ENCODE assay signal across 9 cellular contexts in genomic region chr1:111920221-111921024, GRCh38.
DNase-seq lines count a peak whose midpoint lies in the region; ATAC-seq and TF ChIP-seq lines count a peak whose summit lies in the region.
"Had no signal": no experiment of that assay in that cellular context is flagged by ENCODE, and none has a peak within 500 bp of the region (broad histone marks: within the 10 kb centered on the region; RNA-seq: fewer than 3 reads in every experiment).

No MANE protein-coding gene starts in this region.

- H3K4me3 ChIP-seq in RWPE2 (ENCODE audit: severe bottlenecking) = no peak overlapping the region
- peak overlapping the region; percentile 36 for H3K4me3 ChIP-seq in left ventricle myocardium inferior

- H3K36me3 ChIP-seq in RWPE2 (ENCODE audit: low read depth) (no peaks in the 10 kb centered on the region), left ventricle myocardium inferior (no peaks in the 10 kb centered on the region)

- ATAC-seq in RWPE2 (ENCODE audit: low read depth) = peak; percentile 40; the same call in 1 of the 3 replicates
- ATAC-seq: Panc1 had no signal

- TF ChIP-seq CTCF in RWPE2 (IDR thresholded peaks at IDR 0.05; ENCODE audit: poor library complexity, severe bottlenecking) (no peak), left ventricle myocardium inferior (IDR thresholded peaks at IDR 0.05; ENCODE audit: borderline replicate concordance) (no peak)

- peak; percentile 3 for DNase-seq in HT-29 (ENCODE audit: low spot score)
- DNase-seq in RWPE2 (ENCODE audit: low spot score) = no peak
- DNase-seq in left ventricle myocardium inferior = peak; percentile 38
- peak; percentile 72 for DNase-seq in stromal cell of bone marrow (ENCODE audit: low read depth)
- no peak for DNase-seq in stimulated activated CD4-positive, alpha-beta T cell treated with anti-CD3 and anti-CD28 coated beads, Interleukin-4, amount 100 ng/mL, for 4 hours
- DNase-seq in activated gamma-delta T cell treated with Interleukin-2 at 50 U/mL for 16 hours = no peak
- DNase-seq in stimulated activated CD4-positive, alpha-beta T cell treated with anti-CD3 and anti-CD28 coated beads, Interleukin-15, amount 100 ng/mL, for 24 hours = no peak
- DNase-seq in activated gamma-delta T cell (lab: John Stamatoyannopoulos, UW) = no peak

- H3K27ac ChIP-seq in RWPE2 (ENCODE audit: poor library complexity, severe bottlenecking) (no peak overlapping the region), left ventricle myocardium inferior (replicated peaks) (peak overlapping the region; percentile 92)

- intact Hi-C loops in left ventricle myocardium inferior (cut with micrococcal nuclease) = no loop called here

- no peaks in the 10 kb centered on the region for H3K4me1 ChIP-seq in RWPE2 (ENCODE audit: insufficient read depth, poor library complexity, severe bottlenecking)
- H3K4me1 ChIP-seq in left ventricle myocardium inferior = peaks cover 58% of the 10 kb centered on the region

- H3K9me3 ChIP-seq in RWPE2 (ENCODE audit: severe bottlenecking) (no peaks in the 10 kb centered on the region), left ventricle myocardium inferior (replicated peaks) (no peaks in the 10 kb centered on the region)

- peaks cover 7% of the 10 kb centered on the region for H3K27me3 ChIP-seq in RWPE2 (ENCODE audit: insufficient read depth, poor library complexity, severe bottlenecking)
- H3K27me3 ChIP-seq in left ventricle myocardium inferior (ENCODE audit: low read depth) = no peaks in the 10 kb centered on the region

Comparison
In these comparisons a context has a peak if more than half of its experiments do, and no peak if none do; other contexts are left out.
1. DNase-seq: peak in HT-29 (single experiment), left ventricle myocardium inferior (single experiment) and stromal cell of bone marrow (single experiment); none in RWPE2 (single experiment), stimulated activated CD4-positive, alpha-beta T cell treated with anti-CD3 and anti-CD28 coated beads, Interleukin-4, amount 100 ng/mL, for 4 hours (0 of 2), activated gamma-delta T cell treated with Interleukin-2 at 50 U/mL for 16 hours (single experiment), stimulated activated CD4-positive, alpha-beta T cell treated with anti-CD3 and anti-CD28 coated beads, Interleukin-15, amount 100 ng/mL, for 24 hours (single experiment) and activated gamma-delta T cell (single experiment).